Comparison of ENCODE assay signal across 11 cellular contexts in genomic region chr6:24125980-24126379, GRCh38. TPM values are rescaled to one million over a fixed set of nuclear protein-coding genes. Genes with fewer than 3 reads are reported as not detected.
DNase-seq lines count a peak whose midpoint lies in the region; ATAC-seq, FAIRE-seq and TF ChIP-seq lines count a peak whose summit lies in the region.
"Had no signal": no experiment of that assay in that cellular context is flagged by ENCODE, and none has a peak within 500 bp of the region (broad histone marks: within the 10 kb centered on the region; RNA-seq: fewer than 3 reads in every experiment).

NRSN1 (plus strand) TSS chr6:24126215; CDS start chr6:24134328, 8,113 bp downstream.

- H3K4me3 ChIP-seq in BE2C (ENCODE audit: low read depth, low read length) (peak within 1 kb of the TSS; percentile 80), LNCaP clone FGC (ENCODE audit: low read depth, low read length) (0 out of 2 replicates have a peak within 1 kb of the TSS, but pooled peaks have one; percentile 4), iPS-15b (ENCODE audit: low read depth, low read length) (peak within 1 kb of the TSS; percentile 70)
- H3K4me3 ChIP-seq: prostate gland, vagina had no signal

- H3K9ac ChIP-seq in iPS-15b (ENCODE audit: low read depth, low read length), result no peak within 1 kb of the TSS

- H3K36me3 ChIP-seq in BE2C (peaks cover 15% of the 10 kb centered on the region), iPS-15b (ENCODE audit: control insufficient read depth, insufficient read depth, low read length) (no peaks in the 10 kb centered on the region)
- H3K36me3 ChIP-seq: prostate gland, vagina had no signal

- FAIRE-seq in H54 (lab: Jason Lieb, UNC), result no peak

- no peak for ATAC-seq in GM18870 (IDR thresholded peaks at IDR 0.05; ENCODE audit: unreplicated experiment)

- DNase-seq in BE2C (peak; percentile 93), LNCaP clone FGC (ENCODE audit: low read depth) (no peak), SHP77 treated with DMSO at 0.1 percent for 48 hours (lab: John Stamatoyannopoulos, UW) (peak; percentile 51), H54 (ENCODE audit: insufficient read length, low spot score) (no peak), SKM-1 (lab: John Stamatoyannopoulos, UW; ENCODE audit: unreplicated experiment) (no peak)
- no peak for DNase-seq in activated naive CD4-positive, alpha-beta T cell treated with anti-CD3 and anti-CD28 coated beads, Interleukin-2, amount 50 U/mL, for 16 hours

- TF ChIP-seq CTCF in BE2C (IDR thresholded peaks at IDR 0.05; ENCODE audit: low read depth, low read length) (no peak), LNCaP clone FGC (IDR thresholded peaks at IDR 0.05; ENCODE audit: control insufficient read depth, extremely low read depth, insufficient read depth) (no peak)

- TF ChIP-seq POLR2A in H54 (IDR thresholded peaks at IDR 0.05; ENCODE audit: low read depth, low read length), result no peak

- no peaks in the 10 kb centered on the region for H3K9me3 ChIP-seq in BE2C
- H3K9me3 ChIP-seq in iPS-15b (ENCODE audit: control insufficient read depth, insufficient read depth, low read length), result no peaks in the 10 kb centered on the region
- H3K9me3 ChIP-seq: prostate gland, vagina had no signal

- H3K4me1 ChIP-seq in BE2C, result peaks cover 11% of the 10 kb centered on the region
- H3K4me1 ChIP-seq in iPS-15b (ENCODE audit: control insufficient read depth, insufficient read depth, low read length), result no peaks in the 10 kb centered on the region
- H3K4me1 ChIP-seq: prostate gland, vagina had no signal

- H3K27me3 ChIP-seq in BE2C, result no peaks in the 10 kb centered on the region
- peaks cover 11% of the 10 kb centered on the region for H3K27me3 ChIP-seq in iPS-15b (ENCODE audit: control insufficient read depth, insufficient read depth, low read length)
- H3K27me3 ChIP-seq: vagina had no signal

RNA-seq across cellular contexts. Expression of gene NRSN1, which starts in this region (rescaled TPM):
- 18.7 TPM for polyA plus RNA-seq in BE2C (2012; ENCODE audit: insufficient read depth, insufficient read length, low read depth)
- polyA plus RNA-seq: CD4-positive, alpha-beta memory T cell had no signal

Comparison
In these comparisons a context has a peak if more than half of its experiments do, and no peak if none do; other contexts are left out.
1. DNase-seq: peak in BE2C (single experiment) and SHP77 treated with DMSO at 0.1 percent for 48 hours (single experiment); none in LNCaP clone FGC (single experiment), H54 (single experiment), activated naive CD4-positive, alpha-beta T cell treated with anti-CD3 and anti-CD28 coated beads, Interleukin-2, amount 50 U/mL, for 16 hours (single experiment) and SKM-1 (single experiment).
2. H3K4me3 ChIP-seq: peak in every context shown above with its lines; median percentile 80 in BE2C; 70 in iPS-15b; 4 in LNCaP clone FGC.